In the genomic region with DNA sequence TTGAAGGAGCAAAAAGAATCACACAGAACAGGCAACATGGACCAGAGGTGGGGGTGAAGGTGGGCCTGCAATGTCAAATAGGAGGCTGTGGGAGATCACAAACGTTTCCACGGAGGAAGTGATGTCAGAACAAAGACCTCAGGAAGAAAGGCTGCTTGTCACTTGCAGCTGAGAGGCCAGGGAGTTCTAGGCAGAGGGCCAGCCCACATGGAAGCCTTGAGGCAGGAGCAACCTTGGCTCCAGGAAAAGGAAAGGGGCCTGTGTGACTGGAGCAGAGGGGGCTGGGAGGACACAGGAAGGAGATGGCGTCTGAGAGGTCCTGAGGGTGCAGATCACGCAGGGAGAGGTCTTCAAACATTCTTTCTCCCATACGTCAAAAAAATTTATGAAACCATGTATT, we compare ENCODE assay signal across 17 cellular contexts. TPM values are rescaled to one million over a fixed set of nuclear protein-coding genes. Genes with fewer than 3 reads are reported as not detected.
DNase-seq lines count a peak whose midpoint lies in the region; ATAC-seq, FAIRE-seq and TF ChIP-seq lines count a peak whose summit lies in the region.
"Had no signal": no experiment of that assay in that cellular context is flagged by ENCODE, and none has a peak within 500 bp of the region (broad histone marks: within the 10 kb centered on the region; RNA-seq: fewer than 3 reads in every experiment).

No MANE protein-coding gene starts in this region.

- H3K27ac ChIP-seq in body of pancreas = peak overlapping the region in 1 of 4 donors; percentile 25

- H3K9me3 Mint-ChIP-seq in nephron progenitor cell (peaks cover 24% of the 10 kb centered on the region), WTC11 (peaks cover under 1% of the 10 kb centered on the region; the same call in 1 of the 2 replicates)

- H3K36me3 ChIP-seq in body of pancreas (replicated peaks in 1 of 2; ENCODE audit: insufficient read depth in 1 of 2, low read depth in 2 of 2) = peaks cover 5 to 21% of the 10 kb centered on the region in 2 donors

- H3K27ac Mint-ChIP-seq in nephron progenitor cell (peak overlapping the region; percentile 69), WTC11 (no peak overlapping the region)

- H3K36me3 Mint-ChIP-seq in nephron progenitor cell (ENCODE audit: low read depth) = peaks cover 94% of the 10 kb centered on the region
- H3K36me3 Mint-ChIP-seq in WTC11 = peaks cover 76% of the 10 kb centered on the region

- H3K27me3 Mint-ChIP-seq in nephron progenitor cell (ENCODE audit: low read depth, poor library complexity) (peaks cover 3% of the 10 kb centered on the region), WTC11 (ENCODE audit: low read depth) (no peaks in the 10 kb centered on the region)

- no peak overlapping the region for H3K4me3 Mint-ChIP-seq in nephron progenitor cell
- no peak overlapping the region for H3K4me3 Mint-ChIP-seq in WTC11

- H3K4me1 Mint-ChIP-seq in nephron progenitor cell (no peaks in the 10 kb centered on the region), WTC11 (peaks cover 5% of the 10 kb centered on the region)

- peak; percentile 55 for ATAC-seq in body of pancreas
- no peak for ATAC-seq in WTC11
- ATAC-seq: PC-3 had no signal

- DNase-seq in C1 segment of cervical spinal cord (lab: John Stamatoyannopoulos, UW) (peak in 8 of 14 donors; percentile 4 to 37 (median 22)), body of pancreas (peak in 3 of 4 donors; percentile 8 to 46 (median 22)), cardiac septum (ENCODE audit: low spot score) (peak; percentile 77), nephron progenitor cell (no peak), WTC11 (ENCODE audit: low spot score) (no peak), H54 (ENCODE audit: insufficient read length, low spot score) (no peak), superior temporal gyrus (ENCODE audit: extremely low spot score) (no peak), NCI-H2029 treated with DMSO at 0.1 percent for 48 hours (lab: John Stamatoyannopoulos, UW) (no peak)
- DNase-seq: activated CD8-positive, alpha-beta memory T cell treated with anti-CD3 and anti-CD28 coated beads, Interleukin-2, amount 50 U/mL, for 48 hours; aorta; DMS79 treated with DMSO at 0.1 percent for 48 hours; Karpas-422; PC-3 had no signal

- H3K4me3 ChIP-seq in body of pancreas = no peak overlapping the region

- CTCF ChIA-PET in WTC11 (lab: Charles Lee) = interaction anchor here (3.1 kb wide), 1 partner anchor 10 kb away, joined by 13 read pairs; no protein-coding TSS in a partner anchor

- H3K9me3 ChIP-seq in body of pancreas = no peaks in the 10 kb centered on the region

- intact Hi-C loops in body of pancreas (cut with DNase I) = no loop called here
- intact Hi-C loops in cardiac septum (cut with DNase I) = no loop called here

- WGBS in body of pancreas, 2 donors = 57 to 69% methylated on average over 5 of the region's 5 CpGs

- POLR2A ChIA-PET in WTC11 (lab: Charles Lee) = no interaction called here

- TF ChIP-seq POLR2A in body of pancreas (IDR thresholded peaks at IDR 0.05) (no peak), H54 (IDR thresholded peaks at IDR 0.05; ENCODE audit: low read depth, low read length) (no peak)

- no peaks in the 10 kb centered on the region for H3K4me1 ChIP-seq in body of pancreas

- FAIRE-seq in H54 (lab: Jason Lieb, UNC) = no peak
- FAIRE-seq: keratinocyte had no signal

- TF ChIP-seq CTCF in body of pancreas (IDR thresholded peaks at IDR 0.05) (no peak), nephron progenitor cell (IDR thresholded peaks at IDR 0.05) (no peak), WTC11 (IDR thresholded peaks at IDR 0.05) (no peak)

- H3K27me3 ChIP-seq in body of pancreas = no peaks in the 10 kb centered on the region

TF ChIP-seq in WTC11, 78 proteins besides CTCF, POLR2A, EP300 and RAD21:
- TF ChIP-seq SP1 (CRISPR knock-in tag; conservative IDR thresholded peaks at IDR 0.05) (no peak), ZNF317 (CRISPR knock-in tag; IDR thresholded peaks at IDR 0.05; ENCODE audit: borderline replicate concordance, low read depth) (no peak), ZNF263 (CRISPR knock-in tag; IDR thresholded peaks at IDR 0.05; ENCODE audit: low read depth) (no peak), ETV6 (CRISPR knock-in tag; IDR thresholded peaks at IDR 0.05) (no peak), ZNF138 (CRISPR knock-in tag; conservative IDR thresholded peaks at IDR 0.05) (no peak)
- TF ChIP-seq, protein P1, sequence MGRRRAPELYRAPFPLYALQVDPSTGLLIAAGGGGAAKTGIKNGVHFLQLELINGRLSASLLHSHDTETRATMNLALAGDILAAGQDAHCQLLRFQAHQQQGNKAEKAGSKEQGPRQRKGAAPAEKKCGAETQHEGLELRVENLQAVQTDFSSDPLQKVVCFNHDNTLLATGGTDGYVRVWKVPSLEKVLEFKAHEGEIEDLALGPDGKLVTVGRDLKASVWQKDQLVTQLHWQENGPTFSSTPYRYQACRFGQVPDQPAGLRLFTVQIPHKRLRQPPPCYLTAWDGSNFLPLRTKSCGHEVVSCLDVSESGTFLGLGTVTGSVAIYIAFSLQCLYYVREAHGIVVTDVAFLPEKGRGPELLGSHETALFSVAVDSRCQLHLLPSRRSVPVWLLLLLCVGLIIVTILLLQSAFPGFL (CRISPR knock-in tag; IDR thresholded peaks at IDR 0.05; ENCODE audit: borderline replicate concordance) = no peak
- TF ChIP-seq, protein P2, sequence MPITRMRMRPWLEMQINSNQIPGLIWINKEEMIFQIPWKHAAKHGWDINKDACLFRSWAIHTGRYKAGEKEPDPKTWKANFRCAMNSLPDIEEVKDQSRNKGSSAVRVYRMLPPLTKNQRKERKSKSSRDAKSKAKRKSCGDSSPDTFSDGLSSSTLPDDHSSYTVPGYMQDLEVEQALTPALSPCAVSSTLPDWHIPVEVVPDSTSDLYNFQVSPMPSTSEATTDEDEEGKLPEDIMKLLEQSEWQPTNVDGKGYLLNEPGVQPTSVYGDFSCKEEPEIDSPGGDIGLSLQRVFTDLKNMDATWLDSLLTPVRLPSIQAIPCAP (CRISPR knock-in tag; IDR thresholded peaks at IDR 0.05) = no peak
- TF ChIP-seq, protein P3, sequence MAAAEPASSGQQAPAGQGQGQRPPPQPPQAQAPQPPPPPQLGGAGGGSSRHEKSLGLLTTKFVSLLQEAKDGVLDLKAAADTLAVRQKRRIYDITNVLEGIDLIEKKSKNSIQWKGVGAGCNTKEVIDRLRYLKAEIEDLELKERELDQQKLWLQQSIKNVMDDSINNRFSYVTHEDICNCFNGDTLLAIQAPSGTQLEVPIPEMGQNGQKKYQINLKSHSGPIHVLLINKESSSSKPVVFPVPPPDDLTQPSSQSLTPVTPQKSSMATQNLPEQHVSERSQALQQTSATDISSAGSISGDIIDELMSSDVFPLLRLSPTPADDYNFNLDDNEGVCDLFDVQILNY (CRISPR knock-in tag; IDR thresholded peaks at IDR 0.05) = no peak
- TF ChIP-seq, protein P4, sequence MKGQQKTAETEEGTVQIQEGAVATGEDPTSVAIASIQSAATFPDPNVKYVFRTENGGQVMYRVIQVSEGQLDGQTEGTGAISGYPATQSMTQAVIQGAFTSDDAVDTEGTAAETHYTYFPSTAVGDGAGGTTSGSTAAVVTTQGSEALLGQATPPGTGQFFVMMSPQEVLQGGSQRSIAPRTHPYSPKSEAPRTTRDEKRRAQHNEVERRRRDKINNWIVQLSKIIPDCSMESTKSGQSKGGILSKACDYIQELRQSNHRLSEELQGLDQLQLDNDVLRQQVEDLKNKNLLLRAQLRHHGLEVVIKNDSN (CRISPR knock-in tag; IDR thresholded peaks at IDR 0.05) = no peak
- TF ChIP-seq, protein P5, sequence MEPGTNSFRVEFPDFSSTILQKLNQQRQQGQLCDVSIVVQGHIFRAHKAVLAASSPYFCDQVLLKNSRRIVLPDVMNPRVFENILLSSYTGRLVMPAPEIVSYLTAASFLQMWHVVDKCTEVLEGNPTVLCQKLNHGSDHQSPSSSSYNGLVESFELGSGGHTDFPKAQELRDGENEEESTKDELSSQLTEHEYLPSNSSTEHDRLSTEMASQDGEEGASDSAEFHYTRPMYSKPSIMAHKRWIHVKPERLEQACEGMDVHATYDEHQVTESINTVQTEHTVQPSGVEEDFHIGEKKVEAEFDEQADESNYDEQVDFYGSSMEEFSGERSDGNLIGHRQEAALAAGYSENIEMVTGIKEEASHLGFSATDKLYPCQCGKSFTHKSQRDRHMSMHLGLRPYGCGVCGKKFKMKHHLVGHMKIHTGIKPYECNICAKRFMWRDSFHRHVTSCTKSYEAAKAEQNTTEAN (CRISPR knock-in tag; IDR thresholded peaks at IDR 0.05) = no peak
- TF ChIP-seq, protein P6, sequence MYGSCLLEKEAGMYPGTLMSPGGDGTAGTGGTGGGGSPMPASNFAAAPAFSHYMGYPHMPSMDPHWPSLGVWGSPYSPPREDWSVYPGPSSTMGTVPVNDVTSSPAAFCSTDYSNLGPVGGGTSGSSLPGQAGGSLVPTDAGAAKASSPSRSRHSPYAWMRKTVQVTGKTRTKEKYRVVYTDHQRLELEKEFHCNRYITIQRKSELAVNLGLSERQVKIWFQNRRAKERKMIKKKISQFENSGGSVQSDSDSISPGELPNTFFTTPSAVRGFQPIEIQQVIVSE (CRISPR knock-in tag; IDR thresholded peaks at IDR 0.05; ENCODE audit: borderline replicate concordance) = no peak

RNA-seq across cellular contexts. Expression of a gene that starts 16.3 kb away (rescaled TPM):
- total RNA-seq in body of pancreas = 10 to 100 TPM; 16.6 to 32.3 TPM
- total RNA-seq in cardiac septum = 16.8 TPM
- 53.8 to 54.6 TPM (median 54.5 TPM) in 3 replicates for total RNA-seq in WTC11 (2021)

RNA-seq across cellular contexts. Expression of a gene that starts 42.4 kb away (rescaled TPM):
- not detected for total RNA-seq in body of pancreas
- not detected for total RNA-seq in cardiac septum
- total RNA-seq in WTC11 (2021) = 0.26 to 0.46 TPM (median 0.46 TPM) in 3 replicates
- total RNA-seq: aorta; epithelial cell of proximal tubule; osteocyte; PC-3; T-helper 2 cell treated with Interferon-gamma antibody and Interleukin-4, amounts not matched to agents 100 ng/mL and 5 ng/mL, for 36 hours had no signal

RNA-seq across cellular contexts. Expression of a gene that starts 45.8 kb away (rescaled TPM):
- total RNA-seq in body of pancreas = 1 to 10 TPM; 3.9 to 6.9 TPM
- total RNA-seq in cardiac septum = 20.9 TPM
- 9.3 to 11.2 TPM (median 11.2 TPM) in 3 replicates for total RNA-seq in WTC11 (2021)

Comparison
In these comparisons a context has a peak if more than half of its experiments do, and no peak if none do; other contexts are left out.
1. DNase-seq: peak in C1 segment of cervical spinal cord (8 of 14), body of pancreas (3 of 4) and cardiac septum (single experiment); none in nephron progenitor cell (single experiment), WTC11 (single experiment), H54 (single experiment), superior temporal gyrus (single experiment) and NCI-H2029 treated with DMSO at 0.1 percent for 48 hours (single experiment).